ENCODE assay signal across 3 cellular contexts in genomic region chr2:22175002-22175401, GRCh38.
TF ChIP-seq lines count a peak whose summit lies in the region.

No MANE protein-coding gene starts in this region.

TF ChIP-seq in A549, 52 proteins besides CTCF, POLR2A, EP300 and RAD21:
- TF ChIP-seq KDM5A (IDR thresholded peaks at IDR 0.05) (no peak), EHMT2 (IDR thresholded peaks at IDR 0.05; ENCODE audit: low read depth) (no peak), ELK1 (IDR thresholded peaks at IDR 0.05; ENCODE audit: low read depth, low read length) (no peak), ZC3H11A (IDR thresholded peaks at IDR 0.05) (no peak), MAFK (IDR thresholded peaks at IDR 0.05; ENCODE audit: partially characterized antibody) (peak; percentile 83), ZSCAN20 (CRISPR knock-in tag; IDR thresholded peaks at IDR 0.05) (no peak)

TF ChIP-seq in IMR-90, 13 proteins besides CTCF, POLR2A, EP300 and RAD21:
- TF ChIP-seq RCOR1 (IDR thresholded peaks at IDR 0.05; ENCODE audit: insufficient replicate concordance, low read length): no peak
- TF ChIP-seq CHD1 (IDR thresholded peaks at IDR 0.05; ENCODE audit: low read depth, low read length): no peak
- no peak for TF ChIP-seq BHLHE40 (IDR thresholded peaks at IDR 0.05; ENCODE audit: low read depth, low read length)
- TF ChIP-seq ELK1 (IDR thresholded peaks at IDR 0.05; ENCODE audit: borderline replicate concordance, low read depth, low read length): no peak
- TF ChIP-seq MXI1 (IDR thresholded peaks at IDR 0.05; ENCODE audit: borderline replicate concordance, low read depth, low read length): no peak
- no peak for TF ChIP-seq MAZ (IDR thresholded peaks at IDR 0.05; ENCODE audit: borderline replicate concordance, low read depth, low read length)
- TF ChIP-seq, protein P1, sequence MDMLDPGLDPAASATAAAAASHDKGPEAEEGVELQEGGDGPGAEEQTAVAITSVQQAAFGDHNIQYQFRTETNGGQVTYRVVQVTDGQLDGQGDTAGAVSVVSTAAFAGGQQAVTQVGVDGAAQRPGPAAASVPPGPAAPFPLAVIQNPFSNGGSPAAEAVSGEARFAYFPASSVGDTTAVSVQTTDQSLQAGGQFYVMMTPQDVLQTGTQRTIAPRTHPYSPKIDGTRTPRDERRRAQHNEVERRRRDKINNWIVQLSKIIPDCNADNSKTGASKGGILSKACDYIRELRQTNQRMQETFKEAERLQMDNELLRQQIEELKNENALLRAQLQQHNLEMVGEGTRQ (IDR thresholded peaks at IDR 0.05; ENCODE audit: low read depth, low read length): no peak
- peak; percentile 89 for TF ChIP-seq MAFK (IDR thresholded peaks at IDR 0.05; ENCODE audit: low read depth, low read length)
- TF ChIP-seq FOS (IDR thresholded peaks at IDR 0.05; ENCODE audit: low read depth, low read length): no peak

TF ChIP-seq in H1, 55 proteins besides CTCF, POLR2A, EP300 and RAD21:
- TF ChIP-seq BACH1 (IDR thresholded peaks at IDR 0.05; ENCODE audit: low read length) (no peak), MAFK (IDR thresholded peaks at IDR 0.05; ENCODE audit: low read depth, low read length) (peak; percentile 53; the same call in 1 of the 2 replicates)
